1 cellular context compared by ENCODE assay signal in genomic region chr16:380837-381787, GRCh38.
A peak's percentile ranks its signal among the peaks of the same experiment; 100 is the strongest.
TF ChIP-seq lines count a peak whose summit lies in the region.

No MANE protein-coding gene starts in this region.

TF ChIP-seq in HEK293, 187 proteins besides CTCF, POLR2A, EP300 and RAD21 (continued from another document):
- TF ChIP-seq ZNF449 (tag by site-specific recombination; IDR thresholded peaks at IDR 0.05) = peak; percentile 23; the same call in 1 of the 2 replicates
- peak; percentile 52 for TF ChIP-seq SP3 (tag by site-specific recombination; IDR thresholded peaks at IDR 0.05)
- TF ChIP-seq ZBTB26 (tag by site-specific recombination; optimal IDR thresholded peaks at IDR 0.05) = peak; percentile 66
- TF ChIP-seq GLI2 (tag by site-specific recombination; IDR thresholded peaks at IDR 0.05; ENCODE audit: borderline replicate concordance, low read depth) = no peak
- no peak for TF ChIP-seq ZNF645 (tag by site-specific recombination; IDR thresholded peaks at IDR 0.05)
- TF ChIP-seq BCL11B (tag by site-specific recombination; IDR thresholded peaks at IDR 0.05; ENCODE audit: low read depth) = peak; percentile 62; the same call in 1 of the 2 replicates
- TF ChIP-seq ZNF184 (tag by site-specific recombination; IDR thresholded peaks at IDR 0.05) = no peak
- TF ChIP-seq TSHZ1 (tag by site-specific recombination; IDR thresholded peaks at IDR 0.05; ENCODE audit: borderline replicate concordance) = no peak
- no peak for TF ChIP-seq ZFP3 (tag by site-specific recombination; IDR thresholded peaks at IDR 0.05; ENCODE audit: low read depth)
- no peak for TF ChIP-seq ZNF426 (tag by site-specific recombination; IDR thresholded peaks at IDR 0.05)
- TF ChIP-seq EGR2 (tag by site-specific recombination; IDR thresholded peaks at IDR 0.05; ENCODE audit: low read depth) = peak; percentile 19; the same call in 1 of the 2 replicates
- TF ChIP-seq ZNF248 (tag by site-specific recombination; IDR thresholded peaks at IDR 0.05) = no peak
- TF ChIP-seq ZNF423 (tag by site-specific recombination; IDR thresholded peaks at IDR 0.05) = peak; percentile 70
- no peak for TF ChIP-seq ZNF785 (tag by site-specific recombination; IDR thresholded peaks at IDR 0.05)
- no peak; the same call in 1 of the 2 replicates for TF ChIP-seq ZXDB (tag by site-specific recombination; IDR thresholded peaks at IDR 0.05)
- TF ChIP-seq KLF17 (tag by site-specific recombination; IDR thresholded peaks at IDR 0.05) = peak; percentile 64
- peak; percentile 63 for TF ChIP-seq ZBTB11 (tag by site-specific recombination; conservative IDR thresholded peaks at IDR 0.05; ENCODE audit: low read depth)
- no peak for TF ChIP-seq ZNF768 (tag by site-specific recombination; IDR thresholded peaks at IDR 0.05)
- peak; percentile 72 for TF ChIP-seq HIC1 (tag by site-specific recombination; IDR thresholded peaks at IDR 0.05)
- TF ChIP-seq ZNF704 (tag by site-specific recombination; IDR thresholded peaks at IDR 0.05) = 0 out of 2 replicates have a peak, but pooled peaks have one; percentile 24
- peak; percentile 54 for TF ChIP-seq ZNF600 (tag by site-specific recombination; IDR thresholded peaks at IDR 0.05)
- TF ChIP-seq ZNF518A (tag by site-specific recombination; conservative IDR thresholded peaks at IDR 0.05; ENCODE audit: low read depth) = no peak
- no peak; the same call in 1 of the 2 replicates for TF ChIP-seq KLF9 (tag by site-specific recombination; IDR thresholded peaks at IDR 0.05; ENCODE audit: low read depth)
- TF ChIP-seq ZFP69B (tag by site-specific recombination; IDR thresholded peaks at IDR 0.05) = peak; percentile 48; the same call in 1 of the 2 replicates
- peak; percentile 64 for TF ChIP-seq ZBTB7A (tag by site-specific recombination; IDR thresholded peaks at IDR 0.05; ENCODE audit: low read depth)
- TF ChIP-seq ZFHX2 (tag by site-specific recombination; conservative IDR thresholded peaks at IDR 0.05) = peak; percentile 36; the same call in 1 of the 2 replicates
- TF ChIP-seq ZNF335 (tag by site-specific recombination; conservative IDR thresholded peaks at IDR 0.05) = peak; percentile 23; the same call in 1 of the 2 replicates
